ENCODE assay signal across 8 cellular contexts in the genomic region with DNA sequence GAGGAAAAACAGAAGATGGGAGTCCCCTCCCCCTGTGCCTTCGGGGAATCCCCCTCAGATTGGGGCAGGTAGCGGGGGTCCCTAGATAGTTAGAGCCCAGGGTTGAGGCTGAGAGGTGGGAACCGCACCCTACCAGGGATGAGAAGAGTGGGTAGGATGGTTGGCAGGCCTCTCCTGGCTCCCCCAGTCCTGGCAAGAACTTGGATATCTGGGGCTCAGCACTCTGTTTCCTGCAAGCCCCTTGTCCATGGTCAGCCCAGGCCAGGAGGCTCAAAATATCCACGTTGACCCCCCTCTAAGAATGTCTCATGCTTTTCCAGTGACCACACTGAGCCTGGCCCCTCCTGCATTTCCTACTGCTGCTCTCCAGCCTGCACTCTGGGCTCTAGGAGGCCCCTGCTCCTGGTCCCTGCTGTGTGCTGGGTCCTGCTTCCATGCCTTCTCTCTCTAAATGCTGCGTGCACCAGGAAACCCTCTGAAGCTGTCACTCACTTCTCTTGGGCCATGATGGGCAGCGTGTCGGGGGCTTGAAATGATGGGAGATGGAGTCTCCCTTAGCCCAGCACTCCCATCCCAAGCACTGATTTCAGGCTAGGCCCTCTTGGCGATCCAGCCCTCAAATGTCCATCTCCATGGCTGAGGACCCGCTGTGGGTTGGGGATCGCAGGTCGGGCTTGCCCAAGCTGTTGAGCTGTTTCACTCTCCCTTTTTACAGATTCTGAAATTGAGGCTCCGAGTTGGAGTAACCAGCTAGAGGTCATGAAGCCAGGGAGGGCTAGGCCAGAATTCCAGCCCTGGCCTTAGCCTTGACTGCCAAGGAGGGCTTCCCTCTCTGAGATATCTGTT. TPM values are rescaled to one million over a fixed set of nuclear protein-coding genes. Genes with fewer than 3 reads are reported as not detected.
DNase-seq lines count a peak whose midpoint lies in the region; ATAC-seq, FAIRE-seq and TF ChIP-seq lines count a peak whose summit lies in the region.
"Had no signal": no experiment of that assay in that cellular context is flagged by ENCODE, and none has a peak within 500 bp of the region (broad histone marks: within the 10 kb centered on the region; RNA-seq: fewer than 3 reads in every experiment).

No MANE protein-coding gene starts in this region.

- dilution Hi-C loops in keratinocyte (cut with MboI; ENCODE audit: extremely low pct_ligation_motif_present, low sequenced_read_pairs): no loop called here

- peak overlapping the region; percentile 96 for H3K4me3 Mint-ChIP-seq in activated naive CD8-positive, alpha-beta T cell treated with anti-CD3 and anti-CD28 coated beads, Interleukin-2, amount 10 ng/mL, durations not matched to agents 7 days and 5 days

- H3K4me1 ChIP-seq in keratinocyte (ENCODE audit: control insufficient read depth, extremely low read depth, insufficient read depth, low read length) (peaks cover 29% of the 10 kb centered on the region), stomach smooth muscle (ENCODE audit: control insufficient read depth, insufficient read depth, low read length) (peaks cover 75% of the 10 kb centered on the region)

- H3K79me2 ChIP-seq in keratinocyte (ENCODE audit: control insufficient read depth, insufficient read depth, low read length): peaks cover 49% of the 10 kb centered on the region

- ATAC-seq in activated naive CD8-positive, alpha-beta T cell treated with anti-CD3 and anti-CD28 coated beads, Interleukin-2, amount 10 ng/mL, durations not matched to agents 7 days and 5 days (ENCODE audit: low read depth): no peak
- no peak for ATAC-seq in HG02981 (IDR thresholded peaks at IDR 0.05; ENCODE audit: unreplicated experiment)

- peaks cover 11 to 17% of the 10 kb centered on the region in 2 experiments for H3K36me3 ChIP-seq in keratinocyte (ENCODE audit: control insufficient read depth in 2 of 2, extremely low read depth in 1 of 2, insufficient read depth in 2 of 2, low read length in 2 of 2)
- H3K36me3 ChIP-seq in stomach smooth muscle (ENCODE audit: control insufficient read depth in 2 of 2, insufficient read depth in 2 of 2, low read length in 2 of 2): peaks cover 8 to 16% of the 10 kb centered on the region in 2 donors

- POLR2A ChIA-PET in activated naive CD8-positive, alpha-beta T cell treated with anti-CD3 and anti-CD28 coated beads, Interleukin-2, amount 10 ng/mL, durations not matched to agents 7 days and 5 days (lab: Charles Lee): interaction anchor here (0.5 to 2.1 kb wide), 6 partner anchors 8 to 248 kb away, joined by 3 to 8 read pairs (median 4); a partner anchor contains a TSS

- no peaks in the 10 kb centered on the region for H3K27me3 Mint-ChIP-seq in activated naive CD8-positive, alpha-beta T cell treated with anti-CD3 and anti-CD28 coated beads, Interleukin-2, amount 10 ng/mL, durations not matched to agents 7 days and 5 days

- H3K27me3 ChIP-seq in HL-60 (ENCODE audit: insufficient read depth, poor library complexity, severe bottlenecking) (no peaks in the 10 kb centered on the region), keratinocyte (ENCODE audit: control insufficient read depth, extremely low read depth, insufficient read depth, low read length) (no peaks in the 10 kb centered on the region), stomach smooth muscle (ENCODE audit: control insufficient read depth in 1 of 2, insufficient read depth in 2 of 2, low read length in 2 of 2) (no peaks in the 10 kb centered on the region)

- no peak overlapping the region for H2AFZ ChIP-seq in keratinocyte (ENCODE audit: control insufficient read depth, low read length)

- no peak for FAIRE-seq in keratinocyte (lab: Jason Lieb, UNC)
- FAIRE-seq: colon had no signal

- H3K27ac ChIP-seq in HL-60 (replicated peaks): peak overlapping the region; percentile 58
- no peak overlapping the region for H3K27ac ChIP-seq in keratinocyte (ENCODE audit: control insufficient read depth, insufficient read depth, low read length)
- peak overlapping the region; percentile 87 for H3K27ac ChIP-seq in stomach smooth muscle (ENCODE audit: low read length)

- peaks cover 8% of the 10 kb centered on the region for H3K36me3 Mint-ChIP-seq in activated naive CD8-positive, alpha-beta T cell treated with anti-CD3 and anti-CD28 coated beads, Interleukin-2, amount 10 ng/mL, durations not matched to agents 7 days and 5 days

- no peaks in the 10 kb centered on the region for H3K9me3 ChIP-seq in keratinocyte (ENCODE audit: control insufficient read depth, low read depth, low read length)
- no peaks in the 10 kb centered on the region for H3K9me3 ChIP-seq in stomach smooth muscle (ENCODE audit: control insufficient read depth in 2 of 2, low read length in 2 of 2)

- H3K4me2 ChIP-seq in keratinocyte (ENCODE audit: control insufficient read depth, extremely low read depth, insufficient read depth, low read depth, low read length): peak overlapping the region; percentile 88

- no peaks in the 10 kb centered on the region for H3K9me3 Mint-ChIP-seq in activated naive CD8-positive, alpha-beta T cell treated with anti-CD3 and anti-CD28 coated beads, Interleukin-2, amount 10 ng/mL, durations not matched to agents 7 days and 5 days

- no peak for DNase-seq in HL-60 (ENCODE audit: low read depth in 1 of 2, low spot score in 1 of 2)
- DNase-seq in activated naive CD8-positive, alpha-beta T cell treated with anti-CD3 and anti-CD28 coated beads, Interleukin-2, amount 10 ng/mL, durations not matched to agents 7 days and 5 days: no peak
- no peak for DNase-seq in keratinocyte (ENCODE audit: low read depth, low spot score)
- DNase-seq in NCI-H2081 treated with DMSO at 0.1 percent for 48 hours (lab: John Stamatoyannopoulos, UW): no peak
- no peak for DNase-seq in COR-L47 (lab: John Stamatoyannopoulos, UW)

- no peaks in the 10 kb centered on the region for H3K9me1 ChIP-seq in keratinocyte (ENCODE audit: control insufficient read depth, extremely low read depth, insufficient read depth, low read length)

- peak overlapping the region; percentile 90 for H3K27ac Mint-ChIP-seq in activated naive CD8-positive, alpha-beta T cell treated with anti-CD3 and anti-CD28 coated beads, Interleukin-2, amount 10 ng/mL, durations not matched to agents 7 days and 5 days

- H3K4me3 ChIP-seq in HL-60 (replicated peaks; ENCODE audit: insufficient read depth, low read length) (peak overlapping the region; percentile 88), keratinocyte (ENCODE audit: control insufficient read depth in 2 of 3, extremely low read depth in 1 of 3, insufficient read depth in 2 of 3, low read depth in 1 of 3, low read length in 3 of 3) (no peak overlapping the region), stomach smooth muscle (ENCODE audit: low read length in 2 of 2) (peak overlapping the region; percentile 85 to 96)

- TF ChIP-seq CTCF in HL-60 (IDR thresholded peaks at IDR 0.05; ENCODE audit: insufficient read depth, low read length): no peak
- TF ChIP-seq CTCF in keratinocyte (optimal IDR thresholded peaks at IDR 0.05 in 1 of 3, IDR thresholded peaks at IDR 0.05 in 1 of 3, conservative IDR thresholded peaks at IDR 0.05 in 1 of 3; ENCODE audit: extremely low read depth in 1 of 3, insufficient read depth in 2 of 3, low read length in 3 of 3): no peak

- H3K9ac ChIP-seq in keratinocyte (ENCODE audit: control insufficient read depth, extremely low read depth, insufficient read depth, low read length): no peak overlapping the region
- H3K9ac ChIP-seq in stomach smooth muscle (ENCODE audit: low read length in 2 of 2): peak overlapping the region; percentile 15 to 42

- no peaks in the 10 kb centered on the region for H4K20me1 ChIP-seq in keratinocyte (ENCODE audit: control insufficient read depth, extremely low read depth, insufficient read depth, low read length)

- peaks cover 27% of the 10 kb centered on the region for H3K4me1 Mint-ChIP-seq in activated naive CD8-positive, alpha-beta T cell treated with anti-CD3 and anti-CD28 coated beads, Interleukin-2, amount 10 ng/mL, durations not matched to agents 7 days and 5 days

RNA-seq across cellular contexts. Expression of a gene that starts 2.0 kb away (rescaled TPM):
- 10 to 100 TPM; 69.9 to 73.1 TPM for total RNA-seq in activated naive CD8-positive, alpha-beta T cell treated with anti-CD3 and anti-CD28 coated beads, Interleukin-2, amount 10 ng/mL, durations not matched to agents 7 days and 5 days
- polyA plus RNA-seq in keratinocyte: 13.6 to 18.8 TPM (median 17.5 TPM) in 3 replicates
- 16.5 TPM for polyA plus RNA-seq in keratinocyte (2011; ENCODE audit: low read depth)
- polyA plus RNA-seq in keratinocyte (2011; cell fraction: cytosol; rRNA removed): 13.9 and 26.8 TPM in 2 replicates
- 16.8 and 28.6 TPM in 2 replicates for polyA plus RNA-seq in keratinocyte (2011; cell fraction: nucleus; rRNA removed)
- 19.2 and 29.1 TPM in 2 replicates for polyA plus RNA-seq in keratinocyte (2012; ENCODE audit: low replicate concordance)
- 19.5 to 32.4 TPM (median 32.4 TPM) in 3 replicates for polyA minus RNA-seq in keratinocyte
- polyA minus RNA-seq in keratinocyte (2011; cell fraction: cytosol; rRNA and poly(A)+ RNA removed): 34.0 TPM
- 16.4 and 21.2 TPM in 2 replicates for polyA minus RNA-seq in keratinocyte (2011; cell fraction: nucleus; rRNA and poly(A)+ RNA removed)

RNA-seq across cellular contexts. Expression of a gene that starts 3.6 kb away (rescaled TPM):
- 10 to 100 TPM; 57.2 to 60.2 TPM for total RNA-seq in activated naive CD8-positive, alpha-beta T cell treated with anti-CD3 and anti-CD28 coated beads, Interleukin-2, amount 10 ng/mL, durations not matched to agents 7 days and 5 days
- polyA plus RNA-seq in keratinocyte: 6.1 to 16.5 TPM (median 10.5 TPM) in 3 replicates
- 2.9 TPM for polyA plus RNA-seq in keratinocyte (2011; ENCODE audit: low read depth)
- polyA plus RNA-seq in keratinocyte (2011; cell fraction: cytosol; rRNA removed): 5.5 and 9.7 TPM in 2 replicates
- polyA plus RNA-seq in keratinocyte (2011; cell fraction: nucleus; rRNA removed): 45.9 and 65.6 TPM in 2 replicates
- polyA plus RNA-seq in keratinocyte (2012; ENCODE audit: low replicate concordance): 16.6 and 25.6 TPM in 2 replicates
- 26.5 to 94.3 TPM (median 29.5 TPM) in 3 replicates for polyA minus RNA-seq in keratinocyte
- 33.4 TPM for polyA minus RNA-seq in keratinocyte (2011; cell fraction: cytosol; rRNA and poly(A)+ RNA removed)
- 97.7 and 104 TPM in 2 replicates for polyA minus RNA-seq in keratinocyte (2011; cell fraction: nucleus; rRNA and poly(A)+ RNA removed)

RNA-seq across cellular contexts. Expression of a gene that starts 16.4 kb away (rescaled TPM):
- total RNA-seq in activated naive CD8-positive, alpha-beta T cell treated with anti-CD3 and anti-CD28 coated beads, Interleukin-2, amount 10 ng/mL, durations not matched to agents 7 days and 5 days: 1 to 10 TPM in 1 of 2 experiments, under 1 TPM in 1; 0.96 to 1.0 TPM
- polyA plus RNA-seq in keratinocyte: 0.14 to 1.5 TPM (median 0.46 TPM) in 3 replicates
- polyA plus RNA-seq in keratinocyte (2011; ENCODE audit: low read depth): not detected
- polyA plus RNA-seq in keratinocyte (2011; cell fraction: cytosol; rRNA removed): 0.18 and 0.19 TPM in 2 replicates
- 0.34 and 0.51 TPM in 2 replicates for polyA plus RNA-seq in keratinocyte (2011; cell fraction: nucleus; rRNA removed)
- polyA plus RNA-seq in keratinocyte (2012; ENCODE audit: low replicate concordance): 0.63 and 0.75 TPM in 2 replicates
- 0.26 TPM in 1 of 3 replicates, not detected in the others for polyA minus RNA-seq in keratinocyte
- polyA minus RNA-seq in keratinocyte (2011; cell fraction: cytosol; rRNA and poly(A)+ RNA removed): not detected
- not detected in 2 replicates for polyA minus RNA-seq in keratinocyte (2011; cell fraction: nucleus; rRNA and poly(A)+ RNA removed)

RNA-seq across cellular contexts. Expression of a gene that starts 25.9 kb away (rescaled TPM):
- 100 to 1,000 TPM; 245 to 266 TPM for total RNA-seq in activated naive CD8-positive, alpha-beta T cell treated with anti-CD3 and anti-CD28 coated beads, Interleukin-2, amount 10 ng/mL, durations not matched to agents 7 days and 5 days
- 4.5 to 7.2 TPM (median 7.1 TPM) in 3 replicates for polyA plus RNA-seq in keratinocyte
- polyA plus RNA-seq in keratinocyte (2011; ENCODE audit: low read depth): 8.5 TPM
- polyA plus RNA-seq in keratinocyte (2011; cell fraction: cytosol; rRNA removed): 2.7 and 6.2 TPM in 2 replicates
- 5.3 and 7.0 TPM in 2 replicates for polyA plus RNA-seq in keratinocyte (2011; cell fraction: nucleus; rRNA removed)
- 15.3 and 16.2 TPM in 2 replicates for polyA plus RNA-seq in keratinocyte (2012; ENCODE audit: low replicate concordance)
- polyA minus RNA-seq in keratinocyte: 7.4 to 49.8 TPM (median 9.6 TPM) in 3 replicates
- polyA minus RNA-seq in keratinocyte (2011; cell fraction: cytosol; rRNA and poly(A)+ RNA removed): 11.9 TPM
- polyA minus RNA-seq in keratinocyte (2011; cell fraction: nucleus; rRNA and poly(A)+ RNA removed): 6.1 and 8.1 TPM in 2 replicates

RNA-seq across cellular contexts. Expression of a gene that starts 36.1 kb away (rescaled TPM):
- total RNA-seq in activated naive CD8-positive, alpha-beta T cell treated with anti-CD3 and anti-CD28 coated beads, Interleukin-2, amount 10 ng/mL, durations not matched to agents 7 days and 5 days: 100 to 1,000 TPM; 118 to 120 TPM
- 8.5 to 14.0 TPM (median 10.4 TPM) in 3 replicates for polyA plus RNA-seq in keratinocyte
- 28.9 TPM for polyA plus RNA-seq in keratinocyte (2011; ENCODE audit: low read depth)
- 5.2 and 16.1 TPM in 2 replicates for polyA plus RNA-seq in keratinocyte (2011; cell fraction: cytosol; rRNA removed)
- 35.7 and 50.9 TPM in 2 replicates for polyA plus RNA-seq in keratinocyte (2011; cell fraction: nucleus; rRNA removed)
- polyA plus RNA-seq in keratinocyte (2012; ENCODE audit: low replicate concordance): 12.7 and 19.8 TPM in 2 replicates
- polyA minus RNA-seq in keratinocyte: 9.8 to 25.0 TPM (median 16.6 TPM) in 3 replicates
- polyA minus RNA-seq in keratinocyte (2011; cell fraction: cytosol; rRNA and poly(A)+ RNA removed): 36.8 TPM
- 21.4 and 21.5 TPM in 2 replicates for polyA minus RNA-seq in keratinocyte (2011; cell fraction: nucleus; rRNA and poly(A)+ RNA removed)

Comparison
In these comparisons a context has a peak if more than half of its experiments do, and no peak if none do; other contexts are left out.
1. H3K4me3 ChIP-seq: peak in HL-60 (single experiment) and stomach smooth muscle (2 of 2); none in keratinocyte (0 of 3).